Comparison of ENCODE assay signal across 10 cellular contexts in genomic region chr12:109760031-109760929, GRCh38. TPM values are rescaled to one million over a fixed set of nuclear protein-coding genes. Genes with fewer than 3 reads are reported as not detected.
DNase-seq lines count a peak whose midpoint lies in the region; ATAC-seq and TF ChIP-seq lines count a peak whose summit lies in the region.
"Had no signal": no experiment of that assay in that cellular context is flagged by ENCODE, and none has a peak within 500 bp of the region (broad histone marks: within the 10 kb centered on the region; RNA-seq: fewer than 3 reads in every experiment).

No MANE protein-coding gene starts in this region.

- DNase-seq in Daoy (ENCODE audit: low read depth) = peak; percentile 43
- DNase-seq in NCI-H2171 treated with DMSO at 0.1 percent for 48 hours (lab: John Stamatoyannopoulos, UW) = peak; percentile 81
- peak; percentile 47 for DNase-seq in endodermal cell
- DNase-seq in osteoblast (ENCODE audit: insufficient read length, low spot score, missing footprints) = peak; percentile 48
- DNase-seq in NCI-H1048 (lab: John Stamatoyannopoulos, UW) = no peak
- no peak for DNase-seq in NCI-H526 treated with DMSO at 0.1 percent for 48 hours (lab: John Stamatoyannopoulos, UW)
- DNase-seq: activated naive CD8-positive, alpha-beta T cell treated with anti-CD3 and anti-CD28 coated beads for 36 hours; DND-41 had no signal

- H3K4me1 Mint-ChIP-seq in endodermal cell = peaks cover 22% of the 10 kb centered on the region

- 94 to 95% methylated on average over 13 to 18 of the region's 18 CpGs for WGBS in endodermal cell (ENCODE audit: insufficient coverage in 1 of 2, insufficient read length in 1 of 2), 2 experiments

- no peak for ATAC-seq in GM18870 (IDR thresholded peaks at IDR 0.05; ENCODE audit: unreplicated experiment)
- no peak for ATAC-seq in HG02623 (IDR thresholded peaks at IDR 0.05; ENCODE audit: unreplicated experiment)

- peaks cover 21% of the 10 kb centered on the region for H3K9me3 Mint-ChIP-seq in endodermal cell

- H3K4me2 ChIP-seq in osteoblast (ENCODE audit: insufficient read depth, low read length) = no peak overlapping the region

- H3K4me1 ChIP-seq in endodermal cell (ENCODE audit: control insufficient read depth, insufficient read depth, low read length) (peaks cover 8% of the 10 kb centered on the region), osteoblast (ENCODE audit: insufficient read depth, low read length) (no peaks in the 10 kb centered on the region)

- no peak overlapping the region for H3K9ac ChIP-seq in endodermal cell (ENCODE audit: extremely low read depth, low read length, poor library complexity, severe bottlenecking)

- H3K27ac ChIP-seq in endodermal cell (ENCODE audit: low read depth, low read length) = no peak overlapping the region
- no peak overlapping the region for H3K27ac ChIP-seq in osteoblast (ENCODE audit: low read depth, low read length)

- H2AFZ ChIP-seq in osteoblast (ENCODE audit: low read length) = no peak overlapping the region

- peaks cover 29% of the 10 kb centered on the region for H3K36me3 ChIP-seq in endodermal cell (ENCODE audit: control insufficient read depth, insufficient read depth, low read length)
- no peaks in the 10 kb centered on the region for H3K36me3 ChIP-seq in osteoblast (ENCODE audit: insufficient read depth, low read length)

- no peaks in the 10 kb centered on the region for H3K27me3 Mint-ChIP-seq in endodermal cell (ENCODE audit: insufficient read depth)

- peaks cover 18% of the 10 kb centered on the region for H3K9me3 ChIP-seq in endodermal cell (ENCODE audit: control insufficient read depth, low read length)
- H3K9me3 ChIP-seq in osteoblast (ENCODE audit: low read depth, low read length) = peaks cover 6% of the 10 kb centered on the region

- H3K36me3 Mint-ChIP-seq in endodermal cell (ENCODE audit: low read depth) = peaks cover 36% of the 10 kb centered on the region

- no peak overlapping the region for H3K4me3 Mint-ChIP-seq in endodermal cell
- H3K4me3 Mint-ChIP-seq: activated naive CD8-positive, alpha-beta T cell treated with anti-CD3 and anti-CD28 coated beads for 36 hours had no signal

- H4K20me1 ChIP-seq in osteoblast (ENCODE audit: insufficient read depth, low read length) = no peaks in the 10 kb centered on the region

- no peaks in the 10 kb centered on the region for H3K79me2 ChIP-seq in osteoblast (ENCODE audit: insufficient read depth, low read length)

- H3K27ac Mint-ChIP-seq in endodermal cell = no peak overlapping the region
- H3K27ac Mint-ChIP-seq: activated naive CD8-positive, alpha-beta T cell treated with anti-CD3 and anti-CD28 coated beads for 36 hours had no signal

- H3K4me3 ChIP-seq in endodermal cell (ENCODE audit: low read length) (no peak overlapping the region), osteoblast (ENCODE audit: insufficient read depth, low read length) (no peak overlapping the region)

- TF ChIP-seq CTCF in endodermal cell (conservative IDR thresholded peaks at IDR 0.05) = no peak
- TF ChIP-seq CTCF in osteoblast (IDR thresholded peaks at IDR 0.05; ENCODE audit: extremely low read depth, low read depth, low read length) = no peak

- H3K27me3 ChIP-seq in endodermal cell (ENCODE audit: control insufficient read depth, insufficient read depth, low read length, poor library complexity, severe bottlenecking) = no peaks in the 10 kb centered on the region
- no peaks in the 10 kb centered on the region for H3K27me3 ChIP-seq in osteoblast (ENCODE audit: insufficient read depth, low read length)

RNA-seq across cellular contexts. Expression of gene FAM222A, which starts 46.7 kb away (rescaled TPM):
- total RNA-seq in Daoy (2014; rRNA removed; shearing (Covaris generic)) = 1.0 and 2.4 TPM in 2 replicates
- 10 to 100 TPM; 21.6 to 24.4 TPM for total RNA-seq in endodermal cell
- 8.7 TPM for polyA plus RNA-seq in endodermal cell (2013, experiment 1 of 2)
- 8.7 TPM for polyA plus RNA-seq in endodermal cell (2013, experiment 2 of 2)
- total RNA-seq in osteoblast = 0.29 and 0.36 TPM in 2 replicates

Comparison
In these comparisons a context has a peak if more than half of its experiments do, and no peak if none do; other contexts are left out.
1. DNase-seq: peak in Daoy (single experiment), NCI-H2171 treated with DMSO at 0.1 percent for 48 hours (single experiment), endodermal cell (single experiment) and osteoblast (single experiment); none in NCI-H1048 (single experiment) and NCI-H526 treated with DMSO at 0.1 percent for 48 hours (single experiment).